Comparison of ENCODE assay signal across 1 cellular context in the genomic region with DNA sequence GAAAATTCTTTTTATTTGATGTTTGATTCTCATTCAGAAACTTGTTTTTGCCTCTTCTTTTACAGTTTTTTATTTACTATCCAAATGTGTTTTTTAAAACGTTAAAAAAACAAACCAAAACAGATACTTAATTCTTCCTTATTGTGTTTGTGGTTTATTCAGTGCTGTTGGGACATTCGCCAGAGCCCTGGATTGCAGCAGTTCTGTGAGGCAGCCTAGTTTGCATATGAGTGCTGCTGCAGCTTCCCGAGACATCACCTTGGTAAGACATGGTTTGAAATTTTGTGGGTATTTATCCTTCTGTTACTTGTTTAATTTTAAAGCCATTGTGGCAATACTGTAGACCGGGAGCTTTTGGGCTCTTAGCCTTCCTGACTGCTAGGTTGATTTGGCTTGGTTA.
TF ChIP-seq lines count a peak whose summit lies in the region.

No MANE protein-coding gene starts in this region.

TF ChIP-seq in GM23338, 12 proteins besides CTCF, POLR2A, EP300 and RAD21 (continued from another document):
- TF ChIP-seq, protein P1, sequence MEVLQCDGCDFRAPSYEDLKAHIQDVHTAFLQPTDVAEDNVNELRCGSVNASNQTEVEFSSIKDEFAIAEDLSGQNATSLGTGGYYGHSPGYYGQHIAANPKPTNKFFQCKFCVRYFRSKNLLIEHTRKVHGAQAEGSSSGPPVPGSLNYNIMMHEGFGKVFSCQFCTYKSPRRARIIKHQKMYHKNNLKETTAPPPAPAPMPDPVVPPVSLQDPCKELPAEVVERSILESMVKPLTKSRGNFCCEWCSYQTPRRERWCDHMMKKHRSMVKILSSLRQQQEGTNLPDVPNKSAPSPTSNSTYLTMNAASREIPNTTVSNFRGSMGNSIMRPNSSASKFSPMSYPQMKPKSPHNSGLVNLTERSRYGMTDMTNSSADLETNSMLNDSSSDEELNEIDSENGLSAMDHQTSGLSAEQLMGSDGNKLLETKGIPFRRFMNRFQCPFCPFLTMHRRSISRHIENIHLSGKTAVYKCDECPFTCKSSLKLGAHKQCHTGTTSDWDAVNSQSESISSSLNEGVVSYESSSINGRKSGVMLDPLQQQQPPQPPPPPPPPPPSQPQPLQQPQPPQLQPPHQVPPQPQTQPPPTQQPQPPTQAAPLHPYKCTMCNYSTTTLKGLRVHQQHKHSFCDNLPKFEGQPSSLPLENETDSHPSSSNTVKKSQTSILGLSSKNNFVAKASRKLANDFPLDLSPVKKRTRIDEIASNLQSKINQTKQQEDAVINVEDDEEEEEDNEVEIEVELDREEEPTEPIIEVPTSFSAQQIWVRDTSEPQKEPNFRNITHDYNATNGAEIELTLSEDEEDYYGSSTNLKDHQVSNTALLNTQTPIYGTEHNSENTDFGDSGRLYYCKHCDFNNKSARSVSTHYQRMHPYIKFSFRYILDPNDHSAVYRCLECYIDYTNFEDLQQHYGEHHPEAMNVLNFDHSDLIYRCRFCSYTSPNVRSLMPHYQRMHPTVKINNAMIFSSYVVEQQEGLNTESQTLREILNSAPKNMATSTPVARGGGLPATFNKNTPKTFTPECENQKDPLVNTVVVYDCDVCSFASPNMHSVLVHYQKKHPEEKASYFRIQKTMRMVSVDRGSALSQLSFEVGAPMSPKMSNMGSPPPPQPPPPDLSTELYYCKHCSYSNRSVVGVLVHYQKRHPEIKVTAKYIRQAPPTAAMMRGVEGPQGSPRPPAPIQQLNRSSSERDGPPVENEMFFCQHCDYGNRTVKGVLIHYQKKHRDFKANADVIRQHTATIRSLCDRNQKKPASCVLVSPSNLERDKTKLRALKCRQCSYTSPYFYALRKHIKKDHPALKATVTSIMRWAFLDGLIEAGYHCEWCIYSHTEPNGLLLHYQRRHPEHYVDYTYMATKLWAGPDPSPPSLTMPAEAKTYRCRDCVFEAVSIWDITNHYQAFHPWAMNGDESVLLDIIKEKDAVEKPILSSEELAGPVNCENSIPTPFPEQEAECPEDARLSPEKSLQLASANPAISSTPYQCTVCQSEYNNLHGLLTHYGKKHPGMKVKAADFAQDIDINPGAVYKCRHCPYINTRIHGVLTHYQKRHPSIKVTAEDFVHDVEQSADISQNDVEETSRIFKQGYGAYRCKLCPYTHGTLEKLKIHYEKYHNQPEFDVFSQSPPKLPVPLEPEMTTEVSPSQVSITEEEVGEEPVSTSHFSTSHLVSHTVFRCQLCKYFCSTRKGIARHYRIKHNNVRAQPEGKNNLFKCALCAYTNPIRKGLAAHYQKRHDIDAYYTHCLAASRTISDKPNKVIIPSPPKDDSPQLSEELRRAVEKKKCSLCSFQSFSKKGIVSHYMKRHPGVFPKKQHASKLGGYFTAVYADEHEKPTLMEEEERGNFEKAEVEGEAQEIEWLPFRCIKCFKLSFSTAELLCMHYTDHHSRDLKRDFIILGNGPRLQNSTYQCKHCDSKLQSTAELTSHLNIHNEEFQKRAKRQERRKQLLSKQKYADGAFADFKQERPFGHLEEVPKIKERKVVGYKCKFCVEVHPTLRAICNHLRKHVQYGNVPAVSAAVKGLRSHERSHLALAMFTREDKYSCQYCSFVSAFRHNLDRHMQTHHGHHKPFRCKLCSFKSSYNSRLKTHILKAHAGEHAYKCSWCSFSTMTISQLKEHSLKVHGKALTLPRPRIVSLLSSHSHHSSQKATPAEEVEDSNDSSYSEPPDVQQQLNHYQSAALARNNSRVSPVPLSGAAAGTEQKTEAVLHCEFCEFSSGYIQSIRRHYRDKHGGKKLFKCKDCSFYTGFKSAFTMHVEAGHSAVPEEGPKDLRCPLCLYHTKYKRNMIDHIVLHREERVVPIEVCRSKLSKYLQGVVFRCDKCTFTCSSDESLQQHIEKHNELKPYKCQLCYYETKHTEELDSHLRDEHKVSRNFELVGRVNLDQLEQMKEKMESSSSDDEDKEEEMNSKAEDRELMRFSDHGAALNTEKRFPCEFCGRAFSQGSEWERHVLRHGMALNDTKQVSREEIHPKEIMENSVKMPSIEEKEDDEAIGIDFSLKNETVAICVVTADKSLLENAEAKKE (CRISPR knock-in tag; IDR thresholded peaks at IDR 0.05): no peak
- TF ChIP-seq EZH2 (IDR thresholded peaks at IDR 0.05; ENCODE audit: low read depth, unreplicated experiment): no peak
